1 cellular context compared by ENCODE assay signal in the genomic region with DNA sequence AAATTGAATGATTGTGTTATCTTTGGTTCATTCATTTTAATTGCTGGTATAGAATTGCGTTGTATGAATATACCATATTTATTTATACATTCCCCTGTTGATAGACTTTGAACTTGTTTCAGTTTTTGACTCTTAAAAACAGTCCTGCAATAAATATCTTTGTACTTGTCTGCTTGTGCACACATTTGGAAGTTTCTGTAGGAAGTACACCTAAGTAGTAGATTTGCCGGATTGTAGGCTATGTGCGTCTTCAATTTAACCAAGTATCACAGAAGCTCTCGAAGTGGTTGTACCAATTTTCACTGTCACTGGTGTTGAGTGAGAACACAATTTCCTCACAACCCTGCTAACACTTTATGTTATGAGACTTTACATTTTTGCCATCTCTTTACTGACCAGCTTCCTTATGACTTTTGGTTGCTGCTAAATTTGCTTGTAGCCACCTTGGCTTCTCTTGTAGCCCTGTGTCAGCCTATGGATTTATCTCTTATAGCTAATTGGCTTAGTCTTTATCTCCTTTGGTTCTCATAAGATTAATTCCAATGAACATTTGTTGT.
TF ChIP-seq lines count a peak whose summit lies in the region.

No MANE protein-coding gene starts in this region.

TF ChIP-seq in A549, 52 proteins besides CTCF, POLR2A, EP300 and RAD21 (continued from another document):
- TF ChIP-seq ZSCAN20 (CRISPR knock-in tag; IDR thresholded peaks at IDR 0.05) (no peak), REST (IDR thresholded peaks at IDR 0.05) (no peak), HEYL (CRISPR knock-in tag; IDR thresholded peaks at IDR 0.05) (no peak), RCOR1 (IDR thresholded peaks at IDR 0.05; ENCODE audit: low read depth, low read length) (no peak), JUNB (IDR thresholded peaks at IDR 0.05) (no peak), CHD2 (IDR thresholded peaks at IDR 0.05; ENCODE audit: low read length, partially characterized antibody) (no peak), EHF (CRISPR knock-in tag; IDR thresholded peaks at IDR 0.05) (no peak), CHD4 (IDR thresholded peaks at IDR 0.05; ENCODE audit: borderline replicate concordance) (no peak), NR3C1 (IDR thresholded peaks at IDR 0.05) (no peak), ESRRA (IDR thresholded peaks at IDR 0.05; ENCODE audit: borderline replicate concordance, low read length) (no peak)
- TF ChIP-seq, protein P1, sequence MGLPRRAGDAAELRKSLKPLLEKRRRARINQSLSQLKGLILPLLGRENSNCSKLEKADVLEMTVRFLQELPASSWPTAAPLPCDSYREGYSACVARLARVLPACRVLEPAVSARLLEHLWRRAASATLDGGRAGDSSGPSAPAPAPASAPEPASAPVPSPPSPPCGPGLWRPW (IDR thresholded peaks at IDR 0.05) = no peak
TF ChIP-seq in A549: peak in this region for 0.
